Comparison of ENCODE assay signal across 36 cellular contexts in genomic region chr2:239526038-239526437, GRCh38.
"Had no signal": no experiment of that assay in that cellular context is flagged by ENCODE, and none has a peak within 500 bp of the region (broad histone marks: within the 10 kb centered on the region; RNA-seq: fewer than 3 reads in every experiment).

No MANE protein-coding gene starts in this region.

- H3K27me3 Mint-ChIP-seq: activated CD4-positive, alpha-beta T cell treated with anti-CD3 and anti-CD28 coated beads, Interleukin-2, amount 10 ng/mL, durations not matched to agents 24 days and 14 days; activated CD8-positive, alpha-beta T cell treated with anti-CD3 and anti-CD28 coated beads for 36 hours; activated naive CD4-positive, alpha-beta T cell treated with anti-CD3 and anti-CD28 coated beads, Interleukin-2, amount 50 U/mL, for 24 hours; activated T-helper 17 cell treated with anti-CD3 and anti-CD28 coated beads, Interleukin-2, amount 50 U/mL, for 72 hours had no signal

- DNase-seq: activated CD4-positive, alpha-beta T cell treated with anti-CD3 and anti-CD28 coated beads, Interleukin-2, amount 10 ng/mL, durations not matched to agents 24 days and 14 days; activated CD4-positive, alpha-beta T cell treated with anti-CD3 and anti-CD28 coated beads, Interleukin-2, amount 50 U/mL, for 4 hours; activated CD8-positive, alpha-beta T cell treated with anti-CD3 and anti-CD28 coated beads for 36 hours; activated effector memory CD4-positive, alpha-beta T cell treated with anti-CD3 and anti-CD28 coated beads, Interleukin-2, amount 50 U/mL, for 16 hours; activated naive CD4-positive, alpha-beta T cell; activated T-cell treated with anti-CD3 and anti-CD28 coated beads, Interleukin-2, amount 50 U/mL, for 1 hour; activated T-cell treated with anti-CD3 and anti-CD28 coated beads, Interleukin-2, amount 50 U/mL, for 72 hours; adrenal gland; body of pancreas; Kasumi-1; KG1; MG63; NCI-H1048; NCI-H1105 treated with DMSO at 0.1 percent for 48 hours; NCI-H1436 treated with DMSO at 0.1 percent for 48 hours; NCI-H1694 treated with DMSO at 0.1 percent for 48 hours; NCI-H2029; NCI-H2107; NCI-H2171; NCI-H446; NCI-H510A treated with DMSO at 0.1 percent for 48 hours; NCI-H526 treated with DMSO at 0.1 percent for 48 hours; NCI-H774; PC-3; Peyer's patch; RPMI8226; SHP77 treated with DMSO at 0.1 percent for 48 hours; SK-N-SH had no signal

- H3K4me2 ChIP-seq: SK-N-SH had no signal

- H3K27me3 ChIP-seq: adrenal gland, body of pancreas, breast epithelium, MG63, Peyer's patch had no signal

- H3K9ac ChIP-seq: SK-N-SH had no signal

- H3K4me1 Mint-ChIP-seq: activated CD4-positive, alpha-beta T cell treated with anti-CD3 and anti-CD28 coated beads, Interleukin-2, amount 10 ng/mL, durations not matched to agents 24 days and 14 days; activated naive CD4-positive, alpha-beta T cell treated with anti-CD3 and anti-CD28 coated beads, Interleukin-2, amount 50 U/mL, for 24 hours; activated T-helper 17 cell treated with anti-CD3 and anti-CD28 coated beads, Interleukin-2, amount 50 U/mL, for 72 hours had no signal

- H3K9me3 ChIP-seq: body of pancreas, MG63, SJSA1, SK-N-SH had no signal

- H3K27ac Mint-ChIP-seq: activated CD4-positive, alpha-beta T cell treated with anti-CD3 and anti-CD28 coated beads, Interleukin-2, amount 10 ng/mL, durations not matched to agents 24 days and 14 days; activated CD8-positive, alpha-beta T cell treated with anti-CD3 and anti-CD28 coated beads for 36 hours; activated naive CD4-positive, alpha-beta T cell treated with anti-CD3 and anti-CD28 coated beads, Interleukin-2, amount 50 U/mL, for 24 hours; activated T-cell treated with anti-CD3 and anti-CD28 coated beads, Interleukin-2, amount 50 U/mL, for 72 hours; activated T-helper 17 cell treated with anti-CD3 and anti-CD28 coated beads, Interleukin-2, amount 50 U/mL, for 72 hours; T-helper 1 cell treated with Interleukin-12 subunit alpha and Interleukin-12 subunit beta and Interleukin-4 antibody, amounts not matched to agents 30 μg/mL and 1 μg/mL, for 36 hours; T-helper 2 cell treated with Interferon-gamma antibody and Interleukin-4, amounts not matched to agents 5 μg/mL and 100 μg/mL, for 36 hours had no signal

- H3K4me1 ChIP-seq: adrenal gland, body of pancreas, breast epithelium, Peyer's patch, SJSA1 had no signal

- H3K9me3 Mint-ChIP-seq: activated CD4-positive, alpha-beta T cell treated with anti-CD3 and anti-CD28 coated beads, Interleukin-2, amount 10 ng/mL, durations not matched to agents 24 days and 14 days; activated CD8-positive, alpha-beta T cell treated with anti-CD3 and anti-CD28 coated beads for 36 hours; activated naive CD4-positive, alpha-beta T cell treated with anti-CD3 and anti-CD28 coated beads, Interleukin-2, amount 50 U/mL, for 24 hours; activated T-cell treated with anti-CD3 and anti-CD28 coated beads, Interleukin-2, amount 50 U/mL, for 72 hours; activated T-helper 17 cell treated with anti-CD3 and anti-CD28 coated beads, Interleukin-2, amount 50 U/mL, for 72 hours; T-helper 1 cell treated with Interleukin-12 subunit alpha and Interleukin-12 subunit beta and Interleukin-4 antibody, amounts not matched to agents 30 μg/mL and 1 μg/mL, for 36 hours; T-helper 2 cell treated with Interferon-gamma antibody and Interleukin-4, amounts not matched to agents 5 μg/mL and 100 μg/mL, for 36 hours had no signal

- H3K36me3 Mint-ChIP-seq: activated naive CD4-positive, alpha-beta T cell treated with anti-CD3 and anti-CD28 coated beads, Interleukin-2, amount 50 U/mL, for 24 hours had no signal

- H3K4me3 Mint-ChIP-seq: activated CD4-positive, alpha-beta T cell treated with anti-CD3 and anti-CD28 coated beads, Interleukin-2, amount 10 ng/mL, durations not matched to agents 24 days and 14 days; activated CD8-positive, alpha-beta T cell treated with anti-CD3 and anti-CD28 coated beads for 36 hours; activated naive CD4-positive, alpha-beta T cell treated with anti-CD3 and anti-CD28 coated beads, Interleukin-2, amount 50 U/mL, for 24 hours; activated T-cell treated with anti-CD3 and anti-CD28 coated beads, Interleukin-2, amount 50 U/mL, for 72 hours; activated T-helper 17 cell treated with anti-CD3 and anti-CD28 coated beads, Interleukin-2, amount 50 U/mL, for 72 hours; T-helper 1 cell treated with Interleukin-12 subunit alpha and Interleukin-12 subunit beta and Interleukin-4 antibody, amounts not matched to agents 30 μg/mL and 1 μg/mL, for 36 hours; T-helper 2 cell treated with Interferon-gamma antibody and Interleukin-4, amounts not matched to agents 5 μg/mL and 100 μg/mL, for 36 hours had no signal

- H3K36me3 ChIP-seq: adrenal gland, breast epithelium, MG63, Peyer's patch, SJSA1 had no signal

- ATAC-seq: activated CD8-positive, alpha-beta T cell treated with anti-CD3 and anti-CD28 coated beads for 36 hours; activated T-cell treated with anti-CD3 and anti-CD28 coated beads, Interleukin-2, amount 50 U/mL, for 72 hours; activated T-helper 17 cell treated with anti-CD3 and anti-CD28 coated beads, Interleukin-2, amount 50 U/mL, for 72 hours; body of pancreas; PC-3 had no signal

- H3K27ac ChIP-seq: adrenal gland, body of pancreas, breast epithelium, Peyer's patch, SJSA1 had no signal

- FAIRE-seq: astrocyte, TTC549 had no signal

- H3K4me3 ChIP-seq: adrenal gland, body of pancreas, breast epithelium, MG63, Peyer's patch, SJSA1 had no signal
